ENCODE assay signal across 1 cellular context in genomic region chr10:99360935-99361334, GRCh38.
TF ChIP-seq lines count a peak whose summit lies in the region.

No MANE protein-coding gene starts in this region.

TF ChIP-seq in K562, 482 proteins besides CTCF, POLR2A, EP300 and RAD21 (continued from another document):
- TF ChIP-seq CUX1 (CRISPR knock-in tag; IDR thresholded peaks at IDR 0.05) = no peak
- TF ChIP-seq TFAP4 (CRISPR knock-in tag; IDR thresholded peaks at IDR 0.05; ENCODE audit: borderline replicate concordance) = no peak
- TF ChIP-seq SRSF1 (IDR thresholded peaks at IDR 0.05; ENCODE audit: low read depth, low read length) = no peak
- no peak for TF ChIP-seq HBP1 (CRISPR knock-in tag; IDR thresholded peaks at IDR 0.05)
- no peak for TF ChIP-seq MTF1 (CRISPR knock-in tag; IDR thresholded peaks at IDR 0.05; ENCODE audit: borderline replicate concordance)
- TF ChIP-seq ESRRA (IDR thresholded peaks at IDR 0.05; ENCODE audit: borderline replicate concordance, low read depth) = no peak
- no peak for TF ChIP-seq DIDO1 (tag; IDR thresholded peaks at IDR 0.05; ENCODE audit: low read depth)
- TF ChIP-seq SNRNP70 (optimal IDR thresholded peaks at IDR 0.05; ENCODE audit: low read depth, low read length) = no peak
- TF ChIP-seq SMARCE1 (IDR thresholded peaks at IDR 0.05) = no peak
- no peak for TF ChIP-seq NFE2 (IDR thresholded peaks at IDR 0.05; ENCODE audit: low read depth)
- TF ChIP-seq NCOA1 (IDR thresholded peaks at IDR 0.05; ENCODE audit: low read depth) = no peak
- TF ChIP-seq XRCC4 (IDR thresholded peaks at IDR 0.05; ENCODE audit: extremely low read depth, insufficient read depth, insufficient read length) = no peak
- no peak for TF ChIP-seq SRSF3 (IDR thresholded peaks at IDR 0.05; ENCODE audit: insufficient read depth, low read length)
